8 cellular contexts compared by ENCODE assay signal in the genomic region with DNA sequence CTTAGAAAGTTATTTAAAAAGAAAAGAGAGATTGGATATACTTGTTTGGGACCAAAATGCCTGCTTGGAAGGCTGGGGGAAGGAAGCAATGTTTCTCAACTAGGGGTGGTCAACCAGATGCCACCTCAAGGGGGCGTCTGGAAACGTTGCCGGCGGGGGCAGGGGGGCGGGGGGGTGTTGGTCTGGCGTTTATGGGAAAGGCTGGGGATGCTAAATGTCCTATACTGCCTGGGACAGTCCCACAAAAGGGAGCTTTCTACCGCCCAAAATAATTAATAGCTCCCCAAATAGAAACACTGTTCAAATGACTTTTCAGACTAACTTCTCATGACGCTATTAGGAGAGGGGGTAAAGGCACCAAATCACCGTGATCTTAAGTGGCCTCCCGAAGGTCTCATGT. TPM values are rescaled to one million over a fixed set of nuclear protein-coding genes. Genes with fewer than 3 reads are reported as not detected.
A peak's percentile ranks its signal among the peaks of the same experiment; 100 is the strongest.
DNase-seq lines count a peak whose midpoint lies in the region; ATAC-seq, FAIRE-seq and TF ChIP-seq lines count a peak whose summit lies in the region.

No MANE protein-coding gene starts in this region.

- POLR2A ChIA-PET in HepG2 (lab: Yijun Ruan, JAX), result no interaction called here

- no peaks in the 10 kb centered on the region for H3K9me3 ChIP-seq in HepG2 (ENCODE audit: low read length)
- H3K9me3 ChIP-seq in right lobe of liver, result no peaks in the 10 kb centered on the region

- H3K36me3 ChIP-seq in HepG2 (replicated peaks in 1 of 2; ENCODE audit: control insufficient read depth in 1 of 2, insufficient read depth in 2 of 2, low read length in 2 of 2) (peaks cover 26 to 51% of the 10 kb centered on the region in 2 experiments), right lobe of liver (peaks cover 0 to 56% (median 24%) of the 10 kb centered on the region in 4 donors)

- TF ChIP-seq RAD21 in HepG2 (CRISPR knock-in tag; IDR thresholded peaks at IDR 0.05), result no peak

- TF ChIP-seq EP300 in HepG2 (IDR thresholded peaks at IDR 0.05; ENCODE audit: low read depth in 2 of 2, low read length in 2 of 2) (no peak), HepG2 (CRISPR knock-in tag; IDR thresholded peaks at IDR 0.05; ENCODE audit: borderline replicate concordance) (no peak)

- H3K4me2 ChIP-seq in HepG2 (ENCODE audit: low read depth, low read length), result peak overlapping the region; percentile 92

- no peak overlapping the region; a peak in 2 of 6 replicates for H3K4me3 ChIP-seq in HepG2 (replicated peaks in 1 of 3; ENCODE audit: insufficient read depth in 1 of 3, low read depth in 2 of 3, low read length in 3 of 3)
- no peak overlapping the region for H3K4me3 ChIP-seq in right lobe of liver
- peak overlapping the region; percentile 25 for H3K4me3 ChIP-seq in fibroblast of pulmonary artery (replicated peaks; ENCODE audit: low read depth, low read length)

- H3K27me3 ChIP-seq in HepG2 (ENCODE audit: control insufficient read depth in 1 of 2, insufficient read depth in 2 of 2, low read length in 2 of 2) (no peaks in the 10 kb centered on the region; a peak in 1 of 5 replicates), right lobe of liver (no peaks in the 10 kb centered on the region)

- TF ChIP-seq CTCF in HepG2 (CRISPR knock-in tag; IDR thresholded peaks at IDR 0.05) (peak; percentile 31), right lobe of liver (IDR thresholded peaks at IDR 0.05) (peak in 2 of 4 donors; percentile 11 to 16), fibroblast of pulmonary artery (IDR thresholded peaks at IDR 0.05; ENCODE audit: low read length, missing control alignments) (peak; percentile 41)

- in situ Hi-C loops in HepG2 (cut with HindIII; ENCODE audit: extremely low pct_ligation_motif_present, low pct_unique_long_range_greater_than_20kb) (no loop called here), SK-MEL-5 (cut with HindIII; ENCODE audit: low pct_unique_long_range_greater_than_20kb, low sequenced_read_pairs) (no loop called here)

- H3K9ac ChIP-seq in HepG2 (ENCODE audit: insufficient read depth, low read depth, low read length), result 0 out of 2 replicates have a peak overlapping the region, but pooled peaks have one; percentile 21

- no peak for TF ChIP-seq POLR2A in HepG2 (IDR thresholded peaks at IDR 0.05; ENCODE audit: insufficient read depth in 1 of 2, low read depth in 2 of 2, low read length in 2 of 2)
- TF ChIP-seq POLR2A in right lobe of liver (IDR thresholded peaks at IDR 0.05), result no peak

- ATAC-seq in HepG2 (no peak), right lobe of liver (no peak), GM21360 (IDR thresholded peaks at IDR 0.05; ENCODE audit: unreplicated experiment) (no peak), GM19452 (IDR thresholded peaks at IDR 0.05; ENCODE audit: unreplicated experiment) (no peak)

- CTCF ChIA-PET in HepG2 (lab: Yijun Ruan, JAX; ENCODE audit: low intra/inter-chr PET ratio, low total read pairs), result no interaction called here

- peaks cover 27% of the 10 kb centered on the region for H3K79me2 ChIP-seq in HepG2 (ENCODE audit: insufficient read depth, low read length)

- DNase-seq in HepG2 (ENCODE audit: low spot score), result peak; percentile 28
- DNase-seq in right lobe of liver, result no peak
- DNase-seq in SK-MEL-5 (ENCODE audit: low read depth, low spot score), result peak; percentile 52
- DNase-seq in fibroblast of pulmonary artery (ENCODE audit: low read depth), result peak; percentile 29
- DNase-seq in urothelium cell line (ENCODE audit: low spot score), result peak; percentile 64
- DNase-seq in NCI-H2171 (lab: John Stamatoyannopoulos, UW), result no peak

- peaks cover 56% of the 10 kb centered on the region for H3K4me1 ChIP-seq in HepG2 (ENCODE audit: insufficient read depth, low read length)
- peaks cover 0 to 26% (median 10%) of the 10 kb centered on the region in 4 donors for H3K4me1 ChIP-seq in right lobe of liver

- H2AFZ ChIP-seq in HepG2 (ENCODE audit: low read length), result no peak overlapping the region

- H3K27ac ChIP-seq in HepG2 (ENCODE audit: extremely low read length, insufficient read depth, low read length), result no peak overlapping the region
- no peak overlapping the region for H3K27ac ChIP-seq in right lobe of liver

- BruUV-seq in HepG2 (replicated peaks; lab: Mats Ljungman, UMichigan), result no TSS peak

- intact Hi-C loops in HepG2 (cut with micrococcal nuclease; ENCODE audit: unreplicated experiment) (no loop called here), right lobe of liver (cut with DNase I) (no loop called here)

- FAIRE-seq in HepG2 (lab: Jason Lieb, UNC) (no peak), urothelium cell line (lab: Jason Lieb, UNC) (no peak)

- H4K20me1 ChIP-seq in HepG2 (ENCODE audit: insufficient read depth, low read length), result peaks cover 7% of the 10 kb centered on the region; the same call in 1 of the 2 replicates

- WGBS in HepG2 (ENCODE audit: low lambda C conversion rate), result 32% methylated on average over 10 of the region's 10 CpGs
- 13% methylated on average over 8 of the region's 10 CpGs for WGBS in right lobe of liver (ENCODE audit: insufficient coverage, low coverage, low lambda C conversion rate, missing lambda C conversion rate)

TF ChIP-seq in HepG2, 621 proteins besides CTCF, POLR2A, EP300 and RAD21:
- TF ChIP-seq ZNF496 (CRISPR knock-in tag; IDR thresholded peaks at IDR 0.05; ENCODE audit: insufficient replicate concordance), result no peak
- no peak for TF ChIP-seq NFYB (CRISPR knock-in tag; IDR thresholded peaks at IDR 0.05)
- TF ChIP-seq, protein P1, sequence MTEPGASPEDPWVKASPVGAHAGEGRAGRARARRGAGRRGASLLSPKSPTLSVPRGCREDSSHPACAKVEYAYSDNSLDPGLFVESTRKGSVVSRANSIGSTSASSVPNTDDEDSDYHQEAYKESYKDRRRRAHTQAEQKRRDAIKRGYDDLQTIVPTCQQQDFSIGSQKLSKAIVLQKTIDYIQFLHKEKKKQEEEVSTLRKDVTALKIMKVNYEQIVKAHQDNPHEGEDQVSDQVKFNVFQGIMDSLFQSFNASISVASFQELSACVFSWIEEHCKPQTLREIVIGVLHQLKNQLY (CRISPR knock-in tag; IDR thresholded peaks at IDR 0.05), result no peak
- TF ChIP-seq, protein P2, sequence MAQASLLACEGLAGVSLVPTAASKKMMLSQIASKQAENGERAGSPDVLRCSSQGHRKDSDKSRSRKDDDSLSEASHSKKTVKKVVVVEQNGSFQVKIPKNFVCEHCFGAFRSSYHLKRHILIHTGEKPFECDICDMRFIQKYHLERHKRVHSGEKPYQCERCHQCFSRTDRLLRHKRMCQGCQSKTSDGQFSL (CRISPR knock-in tag; IDR thresholded peaks at IDR 0.05), result peak; percentile 67
- TF ChIP-seq, protein P3, sequence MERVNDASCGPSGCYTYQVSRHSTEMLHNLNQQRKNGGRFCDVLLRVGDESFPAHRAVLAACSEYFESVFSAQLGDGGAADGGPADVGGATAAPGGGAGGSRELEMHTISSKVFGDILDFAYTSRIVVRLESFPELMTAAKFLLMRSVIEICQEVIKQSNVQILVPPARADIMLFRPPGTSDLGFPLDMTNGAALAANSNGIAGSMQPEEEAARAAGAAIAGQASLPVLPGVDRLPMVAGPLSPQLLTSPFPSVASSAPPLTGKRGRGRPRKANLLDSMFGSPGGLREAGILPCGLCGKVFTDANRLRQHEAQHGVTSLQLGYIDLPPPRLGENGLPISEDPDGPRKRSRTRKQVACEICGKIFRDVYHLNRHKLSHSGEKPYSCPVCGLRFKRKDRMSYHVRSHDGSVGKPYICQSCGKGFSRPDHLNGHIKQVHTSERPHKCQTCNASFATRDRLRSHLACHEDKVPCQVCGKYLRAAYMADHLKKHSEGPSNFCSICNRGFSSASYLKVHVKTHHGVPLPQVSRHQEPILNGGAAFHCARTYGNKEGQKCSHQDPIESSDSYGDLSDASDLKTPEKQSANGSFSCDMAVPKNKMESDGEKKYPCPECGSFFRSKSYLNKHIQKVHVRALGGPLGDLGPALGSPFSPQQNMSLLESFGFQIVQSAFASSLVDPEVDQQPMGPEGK (CRISPR knock-in tag; IDR thresholded peaks at IDR 0.05), result peak; percentile 89

RNA-seq across cellular contexts. Expression of a gene that starts 2.2 kb away (rescaled TPM):
- 19.1 and 35.5 TPM in 2 replicates for total RNA-seq in HepG2 (2016; rRNA removed; fragmentation: Illumina TruSeq; extraction: Trizol)
- 6.9 and 8.0 TPM in 2 replicates for total RNA-seq in HepG2 (2016; cell fraction: cytosol; rRNA removed; fragmentation: Illumina TruSeq; extraction: Trizol; ENCODE audit: low read depth)
- 16.0 and 36.6 TPM in 2 replicates for total RNA-seq in HepG2 (2016; cell fraction: insoluble cytoplasmic fraction; rRNA removed; fragmentation: Illumina TruSeq; extraction: Trizol)
- total RNA-seq in HepG2 (2016; cell fraction: membrane; rRNA removed; fragmentation: Illumina TruSeq; extraction: Trizol), result 11.4 and 21.6 TPM in 2 replicates
- total RNA-seq in HepG2 (2016; cell fraction: nucleus; rRNA removed; fragmentation: Illumina TruSeq; extraction: Trizol), result 38.6 and 60.2 TPM in 2 replicates
- polyA plus RNA-seq in HepG2 (2011; rRNA removed), result 25.7 and 26.6 TPM in 2 replicates
- 13.7 and 15.2 TPM in 2 replicates for polyA plus RNA-seq in HepG2 (2011; cell fraction: cytosol; rRNA removed)
- polyA plus RNA-seq in HepG2 (2011; cell fraction: nucleus; rRNA removed), result 142 and 145 TPM in 2 replicates
- polyA plus RNA-seq in HepG2 (2012), result 28.3 and 36.3 TPM in 2 replicates
- 3.7 and 4.1 TPM in 2 replicates for polyA plus RNA-seq in HepG2 (2016; cell fraction: cytosol; fragmentation: Illumina TruSeq; extraction: Trizol; ENCODE audit: low read depth)
- polyA plus RNA-seq in HepG2 (2016; cell fraction: insoluble cytoplasmic fraction; fragmentation: Illumina TruSeq; extraction: Trizol; ENCODE audit: low read depth), result 16.4 and 17.4 TPM in 2 replicates
- polyA plus RNA-seq in HepG2 (2016; cell fraction: membrane; fragmentation: Illumina TruSeq; extraction: Trizol; ENCODE audit: low read depth), result 6.7 and 7.3 TPM in 2 replicates
- polyA plus RNA-seq in HepG2 (2016; cell fraction: nucleus; fragmentation: Illumina TruSeq; extraction: Trizol; ENCODE audit: insufficient read depth, low read depth), result 82.0 and 91.8 TPM in 2 replicates
- polyA minus RNA-seq in HepG2 (2011; rRNA and poly(A)+ RNA removed; ENCODE audit: low replicate concordance), result 52.1 and 71.8 TPM in 2 replicates
- 13.2 and 24.3 TPM in 2 replicates for polyA minus RNA-seq in HepG2 (2011; cell fraction: cytosol; rRNA and poly(A)+ RNA removed)
- 84.7 and 98.0 TPM in 2 replicates for polyA minus RNA-seq in HepG2 (2011; cell fraction: nucleus; rRNA and poly(A)+ RNA removed)
- total RNA-seq in right lobe of liver, result 10 to 100 TPM; 26.3 to 34.7 (median 30.3) TPM
- 35.7 and 42.2 TPM in 2 replicates for total RNA-seq in SK-MEL-5 (2014; rRNA removed; shearing (Covaris generic))
- 34.8 and 43.5 TPM in 2 replicates for polyA plus RNA-seq in SK-MEL-5 (2015; cell fraction: cytosol; rRNA removed)
- 263 and 271 TPM in 2 replicates for polyA plus RNA-seq in SK-MEL-5 (2015; cell fraction: nucleus; rRNA removed)

Comparison
In these comparisons a context has a peak if more than half of its experiments do, and no peak if none do; other contexts are left out.
1. DNase-seq: peak in HepG2 (single experiment), SK-MEL-5 (single experiment), fibroblast of pulmonary artery (single experiment) and urothelium cell line (single experiment); none in right lobe of liver (0 of 3) and NCI-H2171 (single experiment).